27 cellular contexts compared by ENCODE assay signal in genomic region chr6:20464041-20464440, GRCh38.
DNase-seq lines count a peak whose midpoint lies in the region; ATAC-seq and TF ChIP-seq lines count a peak whose summit lies in the region.
"Had no signal": no experiment of that assay in that cellular context is flagged by ENCODE, and none has a peak within 500 bp of the region (broad histone marks: within the 10 kb centered on the region; RNA-seq: fewer than 3 reads in every experiment).

No MANE protein-coding gene starts in this region.

- peaks cover 0 to 3% of the 10 kb centered on the region in 2 donors for H3K9me3 Mint-ChIP-seq in activated naive CD4-positive, alpha-beta T cell treated with anti-CD3 and anti-CD28 coated beads, Interleukin-2, amount 50 U/mL, for 72 hours
- H3K9me3 Mint-ChIP-seq: activated CD4-positive, alpha-beta memory T cell treated with anti-CD3 and anti-CD28 coated beads for 36 hours had no signal

- ATAC-seq in GM18505 (IDR thresholded peaks at IDR 0.05; ENCODE audit: unreplicated experiment) (peak; percentile 37), HCT116 (peak; percentile 18; the same call in 1 of the 2 replicates), GM21619 (IDR thresholded peaks at IDR 0.05; ENCODE audit: unreplicated experiment) (no peak)
- ATAC-seq in activated naive CD4-positive, alpha-beta T cell treated with anti-CD3 and anti-CD28 coated beads, Interleukin-2, amount 50 U/mL, for 72 hours = no peak
- ATAC-seq: activated CD4-positive, CD25-positive, alpha-beta regulatory T cell treated with anti-CD3 and anti-CD28 coated beads, Interleukin-2, amount 50 U/mL, for 24 hours; gastrocnemius medialis; left colon had no signal

- H3K79me1 ChIP-seq in mesendoderm (ENCODE audit: low read length) = peaks cover 19% of the 10 kb centered on the region

- H2AFZ ChIP-seq in HCT116 (ENCODE audit: low read depth, low read length, poor library complexity, severe bottlenecking) = no peak overlapping the region
- H2AFZ ChIP-seq: hepatocyte had no signal

- RAD21 ChIA-PET in HCT116 (lab: Charles Lee; ENCODE audit: low non-redundant PET in 1 of 2, low total read pairs in 2 of 2, uncharacterized antibody in 2 of 2, unreplicated experiment in 2 of 2) = no interaction called here

- no peak overlapping the region for H3K27ac ChIP-seq in HCT116 (ENCODE audit: low read depth, low read length)
- no peak overlapping the region for H3K27ac ChIP-seq in mesendoderm (ENCODE audit: low read depth, low read length)
- no peak overlapping the region for H3K27ac ChIP-seq in caudate nucleus (ENCODE audit: low read depth, low read length)
- H3K27ac ChIP-seq: breast epithelium, gastrocnemius medialis, hepatocyte, prostate gland, SK-N-MC had no signal

- intact Hi-C loops in HCT116 (cut with micrococcal nuclease) = no loop called here

- no peak overlapping the region for H3K4ac ChIP-seq in mesendoderm (ENCODE audit: low read depth, low read length)

- no peaks in the 10 kb centered on the region for H3K9me2 ChIP-seq in HCT116 (ENCODE audit: insufficient read depth)

- no CpG with 5 or more reads among the region's 2 CpGs for WGBS in mesendoderm (ENCODE audit: extremely low coverage, insufficient coverage, low lambda C conversion rate)

- no peak overlapping the region for H2BK5ac ChIP-seq in mesendoderm (ENCODE audit: low read length)

- H3K18ac ChIP-seq in mesendoderm (ENCODE audit: low read length) = no peak overlapping the region

- no peak for TF ChIP-seq RAD21 in HCT116 (IDR thresholded peaks at IDR 0.05; ENCODE audit: low read depth)

- no peak for TF ChIP-seq POLR2A in GM18505 (IDR thresholded peaks at IDR 0.05; ENCODE audit: borderline replicate concordance, extremely low read depth, insufficient read depth, insufficient read length)
- no peak for TF ChIP-seq POLR2A in HCT116 (IDR thresholded peaks at IDR 0.05; ENCODE audit: borderline replicate concordance, extremely low read depth, insufficient read depth, insufficient read length)

- no peak overlapping the region for H2BK120ac ChIP-seq in mesendoderm (ENCODE audit: low read depth, low read length)

- H3K27me3 ChIP-seq in HCT116 (ENCODE audit: insufficient read depth, low read length) (no peaks in the 10 kb centered on the region), mesendoderm (ENCODE audit: insufficient read depth, low read length, poor library complexity) (no peaks in the 10 kb centered on the region)
- H3K27me3 ChIP-seq: breast epithelium, gastrocnemius medialis, hepatocyte had no signal

- H2BK15ac ChIP-seq in mesendoderm (replicated peaks; ENCODE audit: low read depth) = no peak overlapping the region

- no peak overlapping the region for H3K56ac ChIP-seq in mesendoderm (ENCODE audit: low read length)

- TF ChIP-seq CTCF in HCT116 (IDR thresholded peaks at IDR 0.05 in 2 of 3, conservative IDR thresholded peaks at IDR 0.05 in 1 of 3; ENCODE audit: borderline replicate concordance in 1 of 3, insufficient read depth in 1 of 3, low read depth in 2 of 3, low read length in 2 of 3) = no peak

- no peak overlapping the region for H3K27ac Mint-ChIP-seq in activated naive CD4-positive, alpha-beta T cell treated with anti-CD3 and anti-CD28 coated beads, Interleukin-2, amount 50 U/mL, for 72 hours
- H3K27ac Mint-ChIP-seq: activated CD4-positive, alpha-beta memory T cell treated with anti-CD3 and anti-CD28 coated beads for 36 hours; activated naive CD4-positive, alpha-beta T cell treated with anti-CD3 and anti-CD28 coated beads, Interleukin-2, amount 10 ng/mL, durations not matched to agents 7 days and 5 days; activated T-helper 1 cell treated with anti-CD3 and anti-CD28 coated beads, Interleukin-12 subunit alpha, Interleukin-12 subunit beta, Interleukin-2, Interleukin-4 antibody, amounts not matched to agents 30 ng/mL and 10 ng/mL and 1 ng/mL, durations not matched to agents 14 hours and 24 hours and 36 hours; memory B cell had no signal

- DNase-seq in HCT116 (ENCODE audit: low read depth, low spot score) (no peak), SK-MEL-5 (ENCODE audit: low read depth, low spot score) (peak; percentile 78), mesendoderm (peak; percentile 16), caudate nucleus (lab: John Stamatoyannopoulos, UW) (no peak)
- DNase-seq in activated naive CD4-positive, alpha-beta T cell treated with anti-CD3 and anti-CD28 coated beads, Interleukin-2, amount 50 U/mL, for 72 hours (ENCODE audit: low spot score in 2 of 2) = no peak
- DNase-seq: activated CD4-positive, alpha-beta memory T cell treated with anti-CD3 and anti-CD28 coated beads for 36 hours; activated CD8-positive, alpha-beta memory T cell treated with anti-CD3 and anti-CD28 coated beads, Interleukin-2, amount 50 U/mL, for 4 hours; activated naive CD4-positive, alpha-beta T cell treated with anti-CD3 and anti-CD28 coated beads, Interleukin-2, amount 10 ng/mL, durations not matched to agents 7 days and 5 days; C1 segment of cervical spinal cord; gastrocnemius medialis; KG1; left colon; MM.1S; NCI-H146; NCI-H2107; NCI-H446; NCI-H82; stimulated activated naive CD4-positive, alpha-beta T cell treated with Interleukin-2 at 50 U/mL for 16 hours had no signal

- CTCF ChIA-PET in HCT116 (lab: Charles Lee) = no interaction called here

- no peak overlapping the region for H3K9ac ChIP-seq in HCT116 (ENCODE audit: low read length)
- no peak overlapping the region for H3K9ac ChIP-seq in mesendoderm (ENCODE audit: low read length)

- H4K5ac ChIP-seq in mesendoderm (ENCODE audit: low read length) = no peak overlapping the region

- H4K8ac ChIP-seq in mesendoderm (ENCODE audit: low read depth, low read length) = no peak overlapping the region

- no peaks in the 10 kb centered on the region for H3K9me3 ChIP-seq in HCT116 (ENCODE audit: control insufficient read depth in 1 of 2, insufficient read depth in 1 of 2, low read depth in 1 of 2, low read length in 2 of 2)
- H3K9me3 ChIP-seq: breast epithelium, gastrocnemius medialis, prostate gland had no signal

- H3K4me1 ChIP-seq in HCT116 (ENCODE audit: control insufficient read depth in 1 of 2, insufficient read depth in 2 of 2, low read length in 2 of 2) = no peaks in the 10 kb centered on the region
- no peaks in the 10 kb centered on the region for H3K4me1 ChIP-seq in mesendoderm (ENCODE audit: control insufficient read depth, low read depth, low read length)
- H3K4me1 ChIP-seq: breast epithelium, gastrocnemius medialis, prostate gland had no signal

- peaks cover 85% of the 10 kb centered on the region for H3K79me2 ChIP-seq in HCT116 (ENCODE audit: insufficient read depth, low read length)
- H3K79me2 ChIP-seq in mesendoderm (ENCODE audit: control insufficient read depth, insufficient read depth, low read length) = peaks cover 46% of the 10 kb centered on the region

- H3K23ac ChIP-seq in mesendoderm (ENCODE audit: low read length) = no peak overlapping the region

- POLR2A ChIA-PET in HCT116 (lab: Charles Lee) = no interaction called here

- no peak overlapping the region for H3K4me2 ChIP-seq in HCT116 (ENCODE audit: low read length)
- H3K4me2 ChIP-seq in mesendoderm (ENCODE audit: low read length) = no peak overlapping the region
- H3K4me2 ChIP-seq: hepatocyte had no signal

- BruUV-seq in HCT116 (replicated peaks; lab: Mats Ljungman, UMichigan) = no TSS peak

- H4K20me1 ChIP-seq in HCT116 (ENCODE audit: insufficient read depth) = 0 out of 2 replicates have a peak, but pooled peaks cover under 1% of the 10 kb centered on the region

- H3K4me3 ChIP-seq in HCT116 (replicated peaks in 1 of 2; ENCODE audit: low read depth in 1 of 2, low read length in 2 of 2) (no peak overlapping the region), mesendoderm (ENCODE audit: low read length) (no peak overlapping the region)
- H3K4me3 ChIP-seq: breast epithelium, gastrocnemius medialis, hepatocyte, prostate gland, SK-N-MC had no signal

- H2AK5ac ChIP-seq in mesendoderm (ENCODE audit: low read length) = no peak overlapping the region

- no peaks in the 10 kb centered on the region; a peak in 1 of 4 replicates for H3K36me3 ChIP-seq in HCT116 (ENCODE audit: control insufficient read depth in 1 of 2, insufficient read depth in 2 of 2, low read length in 2 of 2)
- H3K36me3 ChIP-seq in mesendoderm (ENCODE audit: control insufficient read depth, insufficient read depth, low read length) = peaks cover 2% of the 10 kb centered on the region
- H3K36me3 ChIP-seq: breast epithelium, gastrocnemius medialis, prostate gland had no signal

- in situ Hi-C loops in SK-MEL-5 (cut with HindIII; ENCODE audit: low pct_unique_long_range_greater_than_20kb, low sequenced_read_pairs) = no loop called here

- H3K36me3 Mint-ChIP-seq in activated naive CD4-positive, alpha-beta T cell treated with anti-CD3 and anti-CD28 coated beads, Interleukin-2, amount 50 U/mL, for 72 hours = peaks cover 25 to 38% of the 10 kb centered on the region in 2 donors

TF ChIP-seq in HCT116, 20 proteins besides CTCF, POLR2A, EP300 and RAD21 (continues in another document):
- no peak for TF ChIP-seq ZFX (IDR thresholded peaks at IDR 0.05)
- TF ChIP-seq ATF3 (IDR thresholded peaks at IDR 0.05) = no peak
- no peak for TF ChIP-seq SIN3A (IDR thresholded peaks at IDR 0.05; ENCODE audit: low read depth)
- TF ChIP-seq ELF1 (IDR thresholded peaks at IDR 0.05; ENCODE audit: borderline replicate concordance, low read depth) = no peak
- no peak for TF ChIP-seq CEBPB (IDR thresholded peaks at IDR 0.05; ENCODE audit: low read depth)
- TF ChIP-seq JUND (IDR thresholded peaks at IDR 0.05) = no peak
- TF ChIP-seq MAX (IDR thresholded peaks at IDR 0.05) = no peak
- TF ChIP-seq EGR1 (IDR thresholded peaks at IDR 0.05; ENCODE audit: low read depth) = no peak
- TF ChIP-seq CBX3 (IDR thresholded peaks at IDR 0.05; ENCODE audit: low read depth) = no peak
- TF ChIP-seq SRF (IDR thresholded peaks at IDR 0.05; ENCODE audit: low read depth) = no peak
- no peak for TF ChIP-seq SP1 (IDR thresholded peaks at IDR 0.05; ENCODE audit: low read depth)
- no peak for TF ChIP-seq EZH2phosphoT487 (IDR thresholded peaks at IDR 0.05; ENCODE audit: borderline replicate concordance)
- TF ChIP-seq ZNF274 (IDR thresholded peaks at IDR 0.05; ENCODE audit: low read depth, low read length) = no peak
- TF ChIP-seq EZH2 (IDR thresholded peaks at IDR 0.05) = no peak
- TF ChIP-seq FOSL1 (IDR thresholded peaks at IDR 0.05; ENCODE audit: low read depth) = no peak

Comparison
In these comparisons a context has a peak if more than half of its experiments do, and no peak if none do; other contexts are left out.
1. ATAC-seq: peak in GM18505 (single experiment) and HCT116 (single experiment); none in activated naive CD4-positive, alpha-beta T cell treated with anti-CD3 and anti-CD28 coated beads, Interleukin-2, amount 50 U/mL, for 72 hours (0 of 2) and GM21619 (single experiment).
2. DNase-seq: peak in SK-MEL-5 (single experiment) and mesendoderm (single experiment); none in HCT116 (single experiment), activated naive CD4-positive, alpha-beta T cell treated with anti-CD3 and anti-CD28 coated beads, Interleukin-2, amount 50 U/mL, for 72 hours (0 of 2) and caudate nucleus (0 of 61).